ENCODE assay signal across 8 cellular contexts in genomic region chr9:36728651-36729520, GRCh38.
DNase-seq lines count a peak whose midpoint lies in the region; ATAC-seq and TF ChIP-seq lines count a peak whose summit lies in the region.

No MANE protein-coding gene starts in this region.

- ATAC-seq in HG03103 (IDR thresholded peaks at IDR 0.05; ENCODE audit: low read depth, unreplicated experiment) (peak; percentile 56), GM21619 (IDR thresholded peaks at IDR 0.05; ENCODE audit: unreplicated experiment) (no peak)

- DNase-seq in EH (ENCODE audit: low read depth) (peak; percentile 73), NCI-H82 (lab: John Stamatoyannopoulos, UW) (peak; percentile 83), epithelial cell of prostate (ENCODE audit: low read depth, low spot score) (peak; percentile 18), nephron progenitor cell (peak; percentile 95), stromal cell of bone marrow (ENCODE audit: low read depth) (peak; percentile 33)
- DNase-seq in activated CD8-positive, alpha-beta memory T cell treated with anti-CD3 and anti-CD28 coated beads for 48 hours (ENCODE audit: low read depth in 2 of 3, low spot score in 2 of 3): peak; percentile 31 to 72 (median 60)

- H3K4me1 Mint-ChIP-seq in nephron progenitor cell: peaks cover 20% of the 10 kb centered on the region

- no peaks in the 10 kb centered on the region for H3K9me3 Mint-ChIP-seq in nephron progenitor cell

- H3K36me3 Mint-ChIP-seq in nephron progenitor cell (ENCODE audit: low read depth): no peaks in the 10 kb centered on the region

- H3K27ac ChIP-seq in epithelial cell of prostate: no peak overlapping the region

- H3K27ac Mint-ChIP-seq in nephron progenitor cell: no peak overlapping the region

- peaks cover 17% of the 10 kb centered on the region for H3K27me3 Mint-ChIP-seq in nephron progenitor cell (ENCODE audit: low read depth, poor library complexity)

- H3K4me3 Mint-ChIP-seq in nephron progenitor cell: no peak overlapping the region

- TF ChIP-seq CTCF in nephron progenitor cell (IDR thresholded peaks at IDR 0.05): peak; percentile 95

Comparison
In these comparisons a context has a peak if more than half of its experiments do, and no peak if none do; other contexts are left out.
1. DNase-seq: peak in every context shown above with its lines; median percentile 95 in nephron progenitor cell; 83 in NCI-H82; 73 in EH; 60 in activated CD8-positive, alpha-beta memory T cell treated with anti-CD3 and anti-CD28 coated beads for 48 hours; 33 in stromal cell of bone marrow; 18 in epithelial cell of prostate.